In genomic region chr9:129242971-129243561, GRCh38 we compare ENCODE assay signal across 12 cellular contexts.
DNase-seq lines count a peak whose midpoint lies in the region; ATAC-seq and TF ChIP-seq lines count a peak whose summit lies in the region.
"Had no signal": no experiment of that assay in that cellular context is flagged by ENCODE, and none has a peak within 500 bp of the region (broad histone marks: within the 10 kb centered on the region; RNA-seq: fewer than 3 reads in every experiment).

No MANE protein-coding gene starts in this region.

- peaks cover 4% of the 10 kb centered on the region for H3K4me1 ChIP-seq in vagina

- H3K27me3 ChIP-seq in vagina: no peaks in the 10 kb centered on the region

- TF ChIP-seq POLR2A in vagina (IDR thresholded peaks at IDR 0.05): no peak

- ATAC-seq in Right ventricle myocardium inferior (peak; percentile 66), HG03457 (IDR thresholded peaks at IDR 0.05; ENCODE audit: unreplicated experiment) (no peak)

- H3K36me3 ChIP-seq in vagina: no peaks in the 10 kb centered on the region

- H3K27ac ChIP-seq in vagina: peak overlapping the region; percentile 87

- no peak overlapping the region for H3K4me3 ChIP-seq in vagina

- DNase-seq in Right ventricle myocardium inferior (ENCODE audit: missing footprints) (no peak), cardiac septum (ENCODE audit: low spot score) (no peak), fibroblast of peridontal ligament (ENCODE audit: extremely low read depth) (peak; percentile 75), myocyte (ENCODE audit: low read depth) (peak; percentile 51), vagina (ENCODE audit: extremely low spot score in 2 of 2) (peak in 1 of 2 donors; percentile 95), NCI-H1694 (lab: John Stamatoyannopoulos, UW) (no peak), MV-4-11 (lab: John Stamatoyannopoulos, UW) (no peak)
- DNase-seq: ACHN; activated CD4-positive, alpha-beta memory T cell treated with anti-CD3 and anti-CD28 coated beads for 36 hours; activated naive CD8-positive, alpha-beta T cell treated with anti-CD3 and anti-CD28 coated beads for 36 hours; HCEC 1CT had no signal

- intact Hi-C loops in Right ventricle myocardium inferior (cut with DNase I) (no loop called here), cardiac septum (cut with DNase I) (no loop called here), vagina (cut with DNase I) (no loop called here)

- no peak for TF ChIP-seq CTCF in vagina (IDR thresholded peaks at IDR 0.05)

- H3K9me3 ChIP-seq in vagina: no peaks in the 10 kb centered on the region

Comparison
In these comparisons a context has a peak if more than half of its experiments do, and no peak if none do; other contexts are left out.
1. DNase-seq: peak in fibroblast of peridontal ligament (single experiment) and myocyte (single experiment); none in Right ventricle myocardium inferior (single experiment), cardiac septum (single experiment), NCI-H1694 (single experiment) and MV-4-11 (single experiment).